In the genomic region with DNA sequence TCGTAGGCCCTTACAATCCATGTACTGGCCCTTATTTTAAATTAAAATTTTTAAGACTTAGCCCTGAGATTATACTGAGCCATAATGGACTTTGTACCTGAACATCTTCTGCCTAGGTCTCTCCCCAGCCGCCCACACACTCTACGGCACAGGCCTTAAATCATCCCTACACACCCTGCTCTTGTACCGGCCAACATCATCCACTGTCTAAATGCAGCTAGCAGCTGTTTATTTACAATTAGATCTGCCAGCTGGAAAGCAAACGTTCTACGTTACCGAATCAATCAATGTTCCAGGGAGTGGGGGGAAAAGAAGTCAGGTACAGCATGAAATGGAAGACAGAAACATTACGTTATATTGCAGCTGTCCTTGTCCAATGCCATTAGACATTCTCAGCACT, we compare ENCODE assay signal across 18 cellular contexts.
"Had no signal": no experiment of that assay in that cellular context is flagged by ENCODE, and none has a peak within 500 bp of the region (broad histone marks: within the 10 kb centered on the region; RNA-seq: fewer than 3 reads in every experiment).

No MANE protein-coding gene starts in this region.

- H3K27me3 ChIP-seq: breast epithelium, esophagus squamous epithelium, pancreas, upper lobe of right lung had no signal

- FAIRE-seq: endothelial cell of umbilical vein, pancreas had no signal

- H3K27ac ChIP-seq: breast epithelium, esophagus squamous epithelium, lower lobe of right lung, pancreas, thoracic aorta, upper lobe of right lung had no signal

- H3K36me3 ChIP-seq: breast epithelium, esophagus squamous epithelium, lower lobe of right lung, pancreas, thoracic aorta, upper lobe of right lung had no signal

- H3K4me1 ChIP-seq: breast epithelium, esophagus squamous epithelium, lower lobe of right lung, pancreas, upper lobe of right lung had no signal

- H3K9me3 ChIP-seq: breast epithelium, esophagus squamous epithelium, lower lobe of right lung, pancreas, thoracic aorta, upper lobe of right lung had no signal

- DNase-seq: activated CD4-positive, alpha-beta T cell treated with anti-CD3 and anti-CD28 coated beads, Interleukin-2, amount 50 U/mL, for 4 hours; activated CD4-positive, CD25-positive, alpha-beta regulatory T cell treated with anti-CD3 and anti-CD28 coated beads, Interleukin-2, amount 50 U/mL, for 72 hours; activated naive CD4-positive, alpha-beta T cell; activated naive CD8-positive, alpha-beta T cell treated with anti-CD3 and anti-CD28 coated beads, Interleukin-2, amount 50 U/mL, for 24 hours; activated T-cell treated with anti-CD3 and anti-CD28 coated beads for 4 hours; aorta; cerebellar nuclear complex; effector CD8-positive, alpha-beta T cell; esophagus squamous epithelium; hypothalamus; lower lobe of right lung; pancreas; T1000; upper lobe of right lung had no signal

- ATAC-seq: activated naive CD8-positive, alpha-beta T cell treated with anti-CD3 and anti-CD28 coated beads, Interleukin-2, amount 50 U/mL, for 24 hours; lower lobe of right lung; stimulated activated effector memory CD8-positive, alpha-beta T cell treated with anti-CD3 and anti-CD28 coated beads, Interleukin-12 subunit alpha, Interleukin-12 subunit beta, amount 100 ng/mL, for 72 hours; upper lobe of right lung had no signal

- H3K4me3 ChIP-seq: breast epithelium, esophagus squamous epithelium, lower lobe of right lung, pancreas, thoracic aorta, upper lobe of right lung had no signal
